17 cellular contexts compared by ENCODE assay signal in the genomic region with DNA sequence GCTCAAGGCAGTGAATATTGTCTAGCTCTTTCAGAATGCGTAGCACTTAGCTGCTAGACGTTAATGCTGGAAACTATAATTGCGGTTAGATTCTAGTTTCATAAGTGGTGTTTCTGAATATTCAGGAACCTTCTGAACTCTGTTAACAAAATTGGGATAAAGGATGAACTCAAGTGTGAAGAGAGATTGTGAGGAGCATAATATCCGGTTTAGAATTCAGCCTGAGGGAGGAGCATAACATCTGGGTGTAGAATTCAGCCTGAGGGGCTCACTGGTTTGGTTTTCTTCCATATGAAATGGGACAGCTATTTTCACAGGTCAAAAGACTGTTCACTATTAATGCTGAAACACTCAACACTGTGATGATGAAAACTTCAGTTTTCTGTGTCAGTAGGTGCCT.
DNase-seq lines count a peak whose midpoint lies in the region; ATAC-seq and TF ChIP-seq lines count a peak whose summit lies in the region.
"Had no signal": no experiment of that assay in that cellular context is flagged by ENCODE, and none has a peak within 500 bp of the region (broad histone marks: within the 10 kb centered on the region; RNA-seq: fewer than 3 reads in every experiment).

No MANE protein-coding gene starts in this region.

- no peaks in the 10 kb centered on the region for H3K27me3 ChIP-seq in upper lobe of right lung

- H3K27ac Mint-ChIP-seq in activated T-cell treated with anti-CD3 and anti-CD28 coated beads, Interleukin-2, amount 50 U/mL, for 72 hours, result peak overlapping the region; percentile 90
- peak overlapping the region; percentile 80 for H3K27ac Mint-ChIP-seq in glutamatergic neuron (ENCODE audit: unreplicated experiment)
- H3K27ac Mint-ChIP-seq in stimulated activated memory B cell treated with anti-CD40 and anti-IgM and Interleukin-4, amounts not matched to agents 10 μg/mL and 1 μg/mL and 100 μg/mL, for 72 hours, result peak overlapping the region; percentile 83

- DNase-seq in activated T-cell treated with anti-CD3 and anti-CD28 coated beads, Interleukin-2, amount 50 U/mL, for 72 hours, result no peak
- DNase-seq in activated T-cell treated with anti-CD3 and anti-CD28 coated beads, Interleukin-2, amount 50 U/mL, for 4 hours, result no peak
- peak; percentile 24 for DNase-seq in NCI-H69 (lab: John Stamatoyannopoulos, UW)
- DNase-seq in glutamatergic neuron, result no peak
- no peak for DNase-seq in upper lobe of right lung
- DNase-seq in T-helper 2 cell, result no peak
- no peak for DNase-seq in AG08396 (ENCODE audit: low spot score)
- DNase-seq: activated T-cell treated with anti-CD3 and anti-CD28 coated beads, Interleukin-2, amount 50 U/mL, for 48 hours; aorta; Calu3; NCI-H1092 treated with DMSO at 0.1 percent for 48 hours; NCI-H524 treated with DMSO at 0.1 percent for 48 hours; occipital lobe; stimulated activated naive CD4-positive, alpha-beta T cell treated with Interleukin-2 at 50 U/mL for 16 hours; T-cell had no signal

- no peak for ATAC-seq in activated T-cell treated with anti-CD3 and anti-CD28 coated beads, Interleukin-2, amount 50 U/mL, for 72 hours (replicated peaks in 1 of 2)
- ATAC-seq in activated T-cell treated with anti-CD3 and anti-CD28 coated beads, Interleukin-2, amount 50 U/mL, for 4 hours, result no peak
- ATAC-seq in stimulated activated memory B cell treated with anti-CD40 and anti-IgM and Interleukin-4, amounts not matched to agents 10 μg/mL and 1 μg/mL and 100 μg/mL, for 72 hours, result no peak
- no peak for ATAC-seq in upper lobe of right lung
- ATAC-seq: activated CD4-positive, CD25-positive, alpha-beta regulatory T cell treated with anti-CD3 and anti-CD28 coated beads, Interleukin-2, amount 50 U/mL, for 24 hours; T-cell had no signal

- H3K4me1 Mint-ChIP-seq in activated T-cell treated with anti-CD3 and anti-CD28 coated beads, Interleukin-2, amount 50 U/mL, for 72 hours (ENCODE audit: low read depth), result peaks cover 40% of the 10 kb centered on the region
- peaks cover 13% of the 10 kb centered on the region for H3K4me1 Mint-ChIP-seq in activated T-cell treated with anti-CD3 and anti-CD28 coated beads, Interleukin-2, amount 50 U/mL, for 4 hours (ENCODE audit: low read depth)
- H3K4me1 Mint-ChIP-seq in glutamatergic neuron (ENCODE audit: low read depth, unreplicated experiment), result peaks cover 29% of the 10 kb centered on the region
- peaks cover 7% of the 10 kb centered on the region for H3K4me1 Mint-ChIP-seq in stimulated activated memory B cell treated with anti-CD40 and anti-IgM and Interleukin-4, amounts not matched to agents 10 μg/mL and 1 μg/mL and 100 μg/mL, for 72 hours

- no peak overlapping the region for H3K4me3 Mint-ChIP-seq in activated T-cell treated with anti-CD3 and anti-CD28 coated beads, Interleukin-2, amount 50 U/mL, for 72 hours
- H3K4me3 Mint-ChIP-seq in activated T-cell treated with anti-CD3 and anti-CD28 coated beads, Interleukin-2, amount 50 U/mL, for 4 hours, result no peak overlapping the region
- H3K4me3 Mint-ChIP-seq in glutamatergic neuron (ENCODE audit: unreplicated experiment), result peak overlapping the region; percentile 67
- H3K4me3 Mint-ChIP-seq in stimulated activated memory B cell treated with anti-CD40 and anti-IgM and Interleukin-4, amounts not matched to agents 10 μg/mL and 1 μg/mL and 100 μg/mL, for 72 hours, result no peak overlapping the region
- H3K4me3 Mint-ChIP-seq: T-cell had no signal

- intact Hi-C loops in upper lobe of right lung (cut with DNase I), result no loop called here

- peaks cover 0 to 2% of the 10 kb centered on the region in 2 donors for H3K9me3 Mint-ChIP-seq in activated T-cell treated with anti-CD3 and anti-CD28 coated beads, Interleukin-2, amount 50 U/mL, for 72 hours
- no peaks in the 10 kb centered on the region for H3K9me3 Mint-ChIP-seq in activated T-cell treated with anti-CD3 and anti-CD28 coated beads, Interleukin-2, amount 50 U/mL, for 4 hours
- H3K9me3 Mint-ChIP-seq in glutamatergic neuron (ENCODE audit: unreplicated experiment), result peaks cover 1% of the 10 kb centered on the region
- no peaks in the 10 kb centered on the region for H3K9me3 Mint-ChIP-seq in stimulated activated memory B cell treated with anti-CD40 and anti-IgM and Interleukin-4, amounts not matched to agents 10 μg/mL and 1 μg/mL and 100 μg/mL, for 72 hours
- H3K9me3 Mint-ChIP-seq: T-cell had no signal

- H3K4me1 ChIP-seq in upper lobe of right lung, result no peaks in the 10 kb centered on the region

- H3K4me3 ChIP-seq in upper lobe of right lung, result no peak overlapping the region

- peaks cover 11 to 16% of the 10 kb centered on the region in 2 donors for H3K36me3 Mint-ChIP-seq in activated T-cell treated with anti-CD3 and anti-CD28 coated beads, Interleukin-2, amount 50 U/mL, for 72 hours (ENCODE audit: insufficient read depth in 2 of 2)
- H3K36me3 Mint-ChIP-seq in activated T-cell treated with anti-CD3 and anti-CD28 coated beads, Interleukin-2, amount 50 U/mL, for 4 hours (ENCODE audit: insufficient read depth), result peaks cover 41% of the 10 kb centered on the region
- H3K36me3 Mint-ChIP-seq in glutamatergic neuron (ENCODE audit: unreplicated experiment), result no peaks in the 10 kb centered on the region
- peaks cover 48% of the 10 kb centered on the region for H3K36me3 Mint-ChIP-seq in stimulated activated memory B cell treated with anti-CD40 and anti-IgM and Interleukin-4, amounts not matched to agents 10 μg/mL and 1 μg/mL and 100 μg/mL, for 72 hours

- H3K36me3 ChIP-seq in upper lobe of right lung, result peaks cover 35% of the 10 kb centered on the region

- no peaks in the 10 kb centered on the region for H3K27me3 Mint-ChIP-seq in activated T-cell treated with anti-CD3 and anti-CD28 coated beads, Interleukin-2, amount 50 U/mL, for 72 hours (ENCODE audit: low read depth)
- H3K27me3 Mint-ChIP-seq in activated T-cell treated with anti-CD3 and anti-CD28 coated beads, Interleukin-2, amount 50 U/mL, for 4 hours (ENCODE audit: low read depth), result no peaks in the 10 kb centered on the region
- no peaks in the 10 kb centered on the region for H3K27me3 Mint-ChIP-seq in glutamatergic neuron (ENCODE audit: unreplicated experiment)
- H3K27me3 Mint-ChIP-seq in stimulated activated memory B cell treated with anti-CD40 and anti-IgM and Interleukin-4, amounts not matched to agents 10 μg/mL and 1 μg/mL and 100 μg/mL, for 72 hours, result no peaks in the 10 kb centered on the region
- H3K27me3 Mint-ChIP-seq: T-cell had no signal

- no peak overlapping the region for H3K27ac ChIP-seq in upper lobe of right lung

- no peak for TF ChIP-seq CTCF in glutamatergic neuron (IDR thresholded peaks at IDR 0.05; ENCODE audit: partially characterized antibody, unreplicated experiment)
- no peak for TF ChIP-seq CTCF in upper lobe of right lung (IDR thresholded peaks at IDR 0.05)

- no peaks in the 10 kb centered on the region for H3K9me3 ChIP-seq in upper lobe of right lung
